23 cellular contexts compared by ENCODE assay signal in genomic region chr4:25900901-25901500, GRCh38.
"Had no signal": no experiment of that assay in that cellular context is flagged by ENCODE, and none has a peak within 500 bp of the region (broad histone marks: within the 10 kb centered on the region; RNA-seq: fewer than 3 reads in every experiment).

No MANE protein-coding gene starts in this region.

- H3K27ac Mint-ChIP-seq: activated CD4-positive, alpha-beta T cell treated with anti-CD3 and anti-CD28 coated beads, Interleukin-2, amount 10 ng/mL, durations not matched to agents 24 days and 14 days; activated CD8-positive, alpha-beta memory T cell treated with anti-CD3 and anti-CD28 coated beads, Interleukin-2, amount 10 ng/mL, durations not matched to agents 7 days and 5 days; activated CD8-positive, alpha-beta T cell treated with anti-CD3 and anti-CD28 coated beads for 36 hours; activated naive CD8-positive, alpha-beta T cell treated with anti-CD3 and anti-CD28 coated beads, Interleukin-2, amount 50 U/mL, for 24 hours; endodermal cell; naive thymus-derived CD8-positive, alpha-beta T cell; neural progenitor cell; progenitor cell of endocrine pancreas; T-helper 1 cell treated with Interleukin-12 subunit alpha and Interleukin-12 subunit beta and Interleukin-4 antibody, amounts not matched to agents 30 μg/mL and 1 μg/mL, for 36 hours had no signal

- H3K27me3 Mint-ChIP-seq: activated CD4-positive, alpha-beta T cell treated with anti-CD3 and anti-CD28 coated beads, Interleukin-2, amount 10 ng/mL, durations not matched to agents 24 days and 14 days; activated CD8-positive, alpha-beta memory T cell treated with anti-CD3 and anti-CD28 coated beads, Interleukin-2, amount 10 ng/mL, durations not matched to agents 7 days and 5 days; activated CD8-positive, alpha-beta T cell treated with anti-CD3 and anti-CD28 coated beads for 36 hours; central memory CD8-positive, alpha-beta T cell; progenitor cell of endocrine pancreas had no signal

- H3K27me3 ChIP-seq: esophagus squamous epithelium, gastrocnemius medialis, neural progenitor cell, spleen, testis, uterus had no signal

- H3K36me3 ChIP-seq: esophagus squamous epithelium, gastrocnemius medialis, neural progenitor cell, spleen, uterus had no signal

- H3K36me3 Mint-ChIP-seq: neural progenitor cell had no signal

- H3K9me3 Mint-ChIP-seq: activated CD4-positive, alpha-beta T cell treated with anti-CD3 and anti-CD28 coated beads, Interleukin-2, amount 10 ng/mL, durations not matched to agents 24 days and 14 days; activated CD8-positive, alpha-beta T cell treated with anti-CD3 and anti-CD28 coated beads for 36 hours; activated naive CD8-positive, alpha-beta T cell treated with anti-CD3 and anti-CD28 coated beads, Interleukin-2, amount 50 U/mL, for 24 hours; central memory CD8-positive, alpha-beta T cell; endodermal cell; naive thymus-derived CD8-positive, alpha-beta T cell; neural progenitor cell; T-helper 1 cell treated with Interleukin-12 subunit alpha and Interleukin-12 subunit beta and Interleukin-4 antibody, amounts not matched to agents 30 μg/mL and 1 μg/mL, for 36 hours had no signal

- DNase-seq: activated CD4-positive, alpha-beta T cell treated with anti-CD3 and anti-CD28 coated beads, Interleukin-2, amount 10 ng/mL, durations not matched to agents 24 days and 14 days; activated CD8-positive, alpha-beta memory T cell treated with anti-CD3 and anti-CD28 coated beads, Interleukin-2, amount 10 ng/mL, durations not matched to agents 7 days and 5 days; activated CD8-positive, alpha-beta T cell treated with anti-CD3 and anti-CD28 coated beads for 36 hours; activated effector memory CD4-positive, alpha-beta T cell treated with anti-CD3 and anti-CD28 coated beads, Interleukin-2, amount 50 U/mL, for 16 hours; activated naive CD4-positive, alpha-beta T cell treated with anti-CD3 and anti-CD28 coated beads, Interleukin-2, amount 50 U/mL, for 16 hours; activated naive CD8-positive, alpha-beta T cell treated with anti-CD3 and anti-CD28 coated beads, Interleukin-2, amount 50 U/mL, for 24 hours; activated T-cell treated with anti-CD3 and anti-CD28 coated beads for 4 hours; cortex of kidney; endodermal cell; esophagus squamous epithelium; gastrocnemius medialis; naive thymus-derived CD8-positive, alpha-beta T cell; spleen; stimulated activated CD4-positive, alpha-beta T cell treated with anti-CD3 and anti-CD28 coated beads, Interleukin-4, amount 100 ng/mL, for 1 hour; stimulated activated naive CD4-positive, alpha-beta T cell; testis; trophoblast cell; uterus had no signal

- H3K4me3 Mint-ChIP-seq: activated CD4-positive, alpha-beta T cell treated with anti-CD3 and anti-CD28 coated beads, Interleukin-2, amount 10 ng/mL, durations not matched to agents 24 days and 14 days; activated CD8-positive, alpha-beta memory T cell treated with anti-CD3 and anti-CD28 coated beads, Interleukin-2, amount 10 ng/mL, durations not matched to agents 7 days and 5 days; activated CD8-positive, alpha-beta T cell treated with anti-CD3 and anti-CD28 coated beads for 36 hours; activated naive CD8-positive, alpha-beta T cell treated with anti-CD3 and anti-CD28 coated beads, Interleukin-2, amount 50 U/mL, for 24 hours; central memory CD8-positive, alpha-beta T cell; endodermal cell; naive thymus-derived CD8-positive, alpha-beta T cell; neural progenitor cell; T-helper 1 cell treated with Interleukin-12 subunit alpha and Interleukin-12 subunit beta and Interleukin-4 antibody, amounts not matched to agents 30 μg/mL and 1 μg/mL, for 36 hours had no signal

- H3K27ac ChIP-seq: esophagus squamous epithelium, gastrocnemius medialis, neural progenitor cell, spleen, testis, uterus had no signal

- H3K9ac ChIP-seq: neural progenitor cell had no signal

- H3K4me3 ChIP-seq: esophagus squamous epithelium, gastrocnemius medialis, neural progenitor cell, spleen, testis, uterus had no signal

- H3K9me3 ChIP-seq: esophagus squamous epithelium, gastrocnemius medialis, spleen, testis, uterus had no signal

- ATAC-seq: activated CD8-positive, alpha-beta memory T cell treated with anti-CD3 and anti-CD28 coated beads, Interleukin-2, amount 10 ng/mL, durations not matched to agents 7 days and 5 days; activated CD8-positive, alpha-beta T cell treated with anti-CD3 and anti-CD28 coated beads for 36 hours; gastrocnemius medialis; naive thymus-derived CD8-positive, alpha-beta T cell had no signal

- H3K4me1 Mint-ChIP-seq: activated CD4-positive, alpha-beta T cell treated with anti-CD3 and anti-CD28 coated beads, Interleukin-2, amount 10 ng/mL, durations not matched to agents 24 days and 14 days; activated CD8-positive, alpha-beta memory T cell treated with anti-CD3 and anti-CD28 coated beads, Interleukin-2, amount 10 ng/mL, durations not matched to agents 7 days and 5 days; central memory CD8-positive, alpha-beta T cell; endodermal cell had no signal

- FAIRE-seq: keratinocyte had no signal

- H2AFZ ChIP-seq: neural progenitor cell had no signal

- H3K4me2 ChIP-seq: neural progenitor cell had no signal

- H3K4me1 ChIP-seq: esophagus squamous epithelium, gastrocnemius medialis, neural progenitor cell, testis, uterus had no signal
